21 cellular contexts compared by ENCODE assay signal in genomic region chr3:27616031-27616430, GRCh38.
A peak's percentile ranks its signal among the peaks of the same experiment; 100 is the strongest.
DNase-seq lines count a peak whose midpoint lies in the region; ATAC-seq and TF ChIP-seq lines count a peak whose summit lies in the region.
"Had no signal": no experiment of that assay in that cellular context is flagged by ENCODE, and none has a peak within 500 bp of the region (broad histone marks: within the 10 kb centered on the region; RNA-seq: fewer than 3 reads in every experiment).

No MANE protein-coding gene starts in this region.

- no peak for TF ChIP-seq CTCF in chondrocyte (IDR thresholded peaks at IDR 0.05)
- no peak for TF ChIP-seq CTCF in endodermal cell (conservative IDR thresholded peaks at IDR 0.05)

- H3K36me3 Mint-ChIP-seq in chondrocyte (ENCODE audit: low read depth), result no peaks in the 10 kb centered on the region
- H3K36me3 Mint-ChIP-seq in endodermal cell (ENCODE audit: low read depth), result peaks cover 2% of the 10 kb centered on the region
- peaks cover 0 to 15% (median 10%) of the 10 kb centered on the region in 3 donors for H3K36me3 Mint-ChIP-seq in naive thymus-derived CD8-positive, alpha-beta T cell
- H3K36me3 Mint-ChIP-seq: CD8-positive, alpha-beta T cell had no signal

- no peak overlapping the region for H3K27ac ChIP-seq in endodermal cell (ENCODE audit: low read depth, low read length)
- H3K27ac ChIP-seq: 22Rv1, BLaER1, GM23248, HL-60 had no signal

- no peak for ATAC-seq in SK-N-SH treated with all-trans-retinoic acid at 6 μM for 48 hours
- no peak for ATAC-seq in naive thymus-derived CD8-positive, alpha-beta T cell
- ATAC-seq: CD8-positive, alpha-beta T cell; HCT116; PC-3; T-cell had no signal

- no peaks in the 10 kb centered on the region for H3K27me3 Mint-ChIP-seq in chondrocyte (ENCODE audit: low read depth)
- no peaks in the 10 kb centered on the region for H3K27me3 Mint-ChIP-seq in endodermal cell (ENCODE audit: insufficient read depth)
- H3K27me3 Mint-ChIP-seq in naive thymus-derived CD8-positive, alpha-beta T cell, result no peaks in the 10 kb centered on the region
- H3K27me3 Mint-ChIP-seq: T-cell had no signal

- POLR2A ChIA-PET in HEK293T (lab: Yijun Ruan, JAX), result no interaction called here
- POLR2A ChIA-PET in naive thymus-derived CD8-positive, alpha-beta T cell (lab: Charles Lee), result no interaction called here

- CTCF ChIA-PET in HEK293T (lab: Yijun Ruan, JAX), result no interaction called here

- peaks cover 31% of the 10 kb centered on the region for H3K4me1 Mint-ChIP-seq in chondrocyte (ENCODE audit: low read depth)
- H3K4me1 Mint-ChIP-seq in endodermal cell, result peaks cover 5% of the 10 kb centered on the region
- H3K4me1 Mint-ChIP-seq in naive thymus-derived CD8-positive, alpha-beta T cell, result no peaks in the 10 kb centered on the region
- H3K4me1 Mint-ChIP-seq: T-cell had no signal

- H3K4me3 Mint-ChIP-seq in chondrocyte (ENCODE audit: unreplicated experiment), result no peak overlapping the region
- no peak overlapping the region for H3K4me3 Mint-ChIP-seq in endodermal cell
- H3K4me3 Mint-ChIP-seq in naive thymus-derived CD8-positive, alpha-beta T cell, result no peak overlapping the region
- H3K4me3 Mint-ChIP-seq: CD8-positive, alpha-beta T cell; T-cell had no signal

- H3K27me3 ChIP-seq in endodermal cell (ENCODE audit: control insufficient read depth, insufficient read depth, low read length, poor library complexity, severe bottlenecking), result no peaks in the 10 kb centered on the region
- H3K27me3 ChIP-seq: BLaER1 had no signal

- WGBS in endodermal cell (ENCODE audit: insufficient coverage in 1 of 2, insufficient read length in 1 of 2), 2 experiments, result 92 to 93% methylated on average over 4 of the region's 4 CpGs

- H3K27ac Mint-ChIP-seq in chondrocyte (ENCODE audit: unreplicated experiment) (no peak overlapping the region), endodermal cell (no peak overlapping the region)
- H3K27ac Mint-ChIP-seq in naive thymus-derived CD8-positive, alpha-beta T cell, result no peak overlapping the region
- H3K27ac Mint-ChIP-seq: CD8-positive, alpha-beta T cell; T-cell had no signal

- H3K9me3 ChIP-seq in endodermal cell (ENCODE audit: control insufficient read depth, low read length), result peaks cover 22% of the 10 kb centered on the region

- H3K9ac ChIP-seq in endodermal cell (ENCODE audit: extremely low read depth, low read length, poor library complexity, severe bottlenecking), result no peak overlapping the region
- H3K9ac ChIP-seq: BLaER1, GM23248 had no signal

- DNase-seq in NCI-H1092 treated with DMSO at 0.1 percent for 48 hours (lab: John Stamatoyannopoulos, UW) (peak; percentile 2), NCI-H1092 (lab: John Stamatoyannopoulos, UW) (no peak), NCI-H2081 treated with DMSO at 0.1 percent for 48 hours (lab: John Stamatoyannopoulos, UW) (peak; percentile 62), chondrocyte (ENCODE audit: low spot score) (no peak), endodermal cell (no peak), HEK293T (ENCODE audit: extremely low spot score) (no peak)
- DNase-seq in naive thymus-derived CD8-positive, alpha-beta T cell, result no peak
- DNase-seq: CD8-positive, alpha-beta T cell; DMS79 treated with DMSO at 0.1 percent for 48 hours; GM23248; NCI-H1436 treated with DMSO at 0.1 percent for 48 hours; NCI-H2107; NCI-H345; NCI-H526; PC-3; T-cell had no signal

- H3K4me3 ChIP-seq in endodermal cell (ENCODE audit: low read length), result no peak overlapping the region
- H3K4me3 ChIP-seq: BLaER1, GM23248 had no signal

- H3K9me3 Mint-ChIP-seq in chondrocyte (ENCODE audit: low read depth) (peaks cover 8% of the 10 kb centered on the region), endodermal cell (peaks cover 22% of the 10 kb centered on the region)
- H3K9me3 Mint-ChIP-seq in naive thymus-derived CD8-positive, alpha-beta T cell, result peaks cover 3 to 21% (median 13%) of the 10 kb centered on the region in 9 donors

- no peaks in the 10 kb centered on the region for H3K4me1 ChIP-seq in endodermal cell (ENCODE audit: control insufficient read depth, insufficient read depth, low read length)
- H3K4me1 ChIP-seq: BLaER1 had no signal

- H3K36me3 ChIP-seq in endodermal cell (ENCODE audit: control insufficient read depth, insufficient read depth, low read length), result no peaks in the 10 kb centered on the region

TF ChIP-seq in SK-N-SH treated with all-trans-retinoic acid at 6 μM for 48 hours, 23 proteins besides CTCF, POLR2A, EP300 and RAD21 (continues in another document):
- TF ChIP-seq TSHZ2 (CRISPR knock-in tag; IDR thresholded peaks at IDR 0.05) (peak; percentile 48; the same call in 1 of the 2 replicates), ZNF8 (CRISPR knock-in tag; IDR thresholded peaks at IDR 0.05) (no peak), TCF4 (CRISPR knock-in tag; IDR thresholded peaks at IDR 0.05; ENCODE audit: borderline replicate concordance) (peak; percentile 25; the same call in 1 of the 2 replicates)

TF ChIP-seq in HEK293T, 16 proteins besides CTCF, POLR2A, EP300 and RAD21:
- no peak for TF ChIP-seq FOXA1 (IDR thresholded peaks at IDR 0.05)
- TF ChIP-seq BHLHE40 (IDR thresholded peaks at IDR 0.05; ENCODE audit: borderline replicate concordance), result no peak
- no peak for TF ChIP-seq FOXK2 (IDR thresholded peaks at IDR 0.05)
- no peak for TF ChIP-seq NFRKB (IDR thresholded peaks at IDR 0.05)
- TF ChIP-seq LEF1 (IDR thresholded peaks at IDR 0.05; ENCODE audit: borderline replicate concordance), result no peak
- no peak for TF ChIP-seq TARDBP (IDR thresholded peaks at IDR 0.05)
- TF ChIP-seq PKNOX1 (IDR thresholded peaks at IDR 0.05), result no peak
- TF ChIP-seq ZNF384 (IDR thresholded peaks at IDR 0.05), result no peak

Comparison
In these comparisons a context has a peak if more than half of its experiments do, and no peak if none do; other contexts are left out.
1. DNase-seq: peak in NCI-H1092 treated with DMSO at 0.1 percent for 48 hours (single experiment) and NCI-H2081 treated with DMSO at 0.1 percent for 48 hours (single experiment); none in NCI-H1092 (single experiment), chondrocyte (single experiment), endodermal cell (single experiment), HEK293T (single experiment) and naive thymus-derived CD8-positive, alpha-beta T cell (0 of 10).